ENCODE assay signal across 8 cellular contexts in genomic region chr2:85983766-85984165, GRCh38.
"Had no signal": no experiment of that assay in that cellular context is flagged by ENCODE, and none has a peak within 500 bp of the region (broad histone marks: within the 10 kb centered on the region; RNA-seq: fewer than 3 reads in every experiment).

No MANE protein-coding gene starts in this region.

- DNase-seq: GOT3, H7, HCEC 1CT, KBM-7 had no signal

- H3K9ac ChIP-seq: KMS-11 had no signal

- H3K27ac ChIP-seq: HL-60, KMS-11 had no signal

- H3K27ac Mint-ChIP-seq: IgD-negative memory B cell had no signal

- H3K4me3 Mint-ChIP-seq: IgD-negative memory B cell had no signal

- H3K4me2 ChIP-seq: KMS-11 had no signal

- H3K9me3 Mint-ChIP-seq: IgD-negative memory B cell had no signal

- ATAC-seq: HepG2 had no signal
